30 cellular contexts compared by ENCODE assay signal in genomic region chr11:57276169-57276854, GRCh38. TPM values are rescaled to one million over a fixed set of nuclear protein-coding genes. Genes with fewer than 3 reads are reported as not detected.
DNase-seq lines count a peak whose midpoint lies in the region; ATAC-seq and TF ChIP-seq lines count a peak whose summit lies in the region.
"Had no signal": no experiment of that assay in that cellular context is flagged by ENCODE, and none has a peak within 500 bp of the region (broad histone marks: within the 10 kb centered on the region; RNA-seq: fewer than 3 reads in every experiment).

No MANE protein-coding gene starts in this region.

- no peak for ATAC-seq in GM18909 (IDR thresholded peaks at IDR 0.05; ENCODE audit: poor library complexity, unreplicated experiment)
- ATAC-seq: activated CD4-positive, alpha-beta T cell treated with anti-CD3 and anti-CD28 coated beads for 36 hours; CD8-positive, alpha-beta T cell; SK-N-SH treated with all-trans-retinoic acid at 6 μM for 48 hours had no signal

- H3K9me3 Mint-ChIP-seq in activated CD4-positive, alpha-beta memory T cell treated with anti-CD3 and anti-CD28 coated beads, Interleukin-2, amount 10 ng/mL, durations not matched to agents 7 days and 5 days = no peaks in the 10 kb centered on the region

- POLR2A ChIA-PET in activated CD4-positive, alpha-beta memory T cell treated with anti-CD3 and anti-CD28 coated beads, Interleukin-2, amount 10 ng/mL, durations not matched to agents 7 days and 5 days (lab: Charles Lee) = no interaction called here

- no peak overlapping the region for H3K9ac ChIP-seq in skeletal muscle tissue (ENCODE audit: low read depth in 1 of 3, low read length in 3 of 3)

- TF ChIP-seq CTCF in esophagus squamous epithelium (IDR thresholded peaks at IDR 0.05) = no peak

- H3K27me3 ChIP-seq in esophagus squamous epithelium (no peaks in the 10 kb centered on the region), skeletal muscle tissue (ENCODE audit: control insufficient read depth in 3 of 3, insufficient read depth in 3 of 3, low read length in 3 of 3) (no peaks in the 10 kb centered on the region)
- H3K27me3 ChIP-seq: ascending aorta, sigmoid colon had no signal

- H3K36me3 Mint-ChIP-seq in activated CD4-positive, alpha-beta memory T cell treated with anti-CD3 and anti-CD28 coated beads, Interleukin-2, amount 10 ng/mL, durations not matched to agents 7 days and 5 days (ENCODE audit: low read depth) = no peaks in the 10 kb centered on the region
- H3K36me3 Mint-ChIP-seq: activated naive CD8-positive, alpha-beta T cell treated with anti-CD3 and anti-CD28 coated beads, Interleukin-2, amount 10 ng/mL, durations not matched to agents 7 days and 5 days; CD8-positive, alpha-beta T cell had no signal

- H3K4me3 Mint-ChIP-seq in activated CD4-positive, alpha-beta memory T cell treated with anti-CD3 and anti-CD28 coated beads, Interleukin-2, amount 10 ng/mL, durations not matched to agents 7 days and 5 days = no peak overlapping the region
- H3K4me3 Mint-ChIP-seq: activated CD4-positive, alpha-beta T cell treated with anti-CD3 and anti-CD28 coated beads for 36 hours; activated naive CD8-positive, alpha-beta T cell treated with anti-CD3 and anti-CD28 coated beads, Interleukin-2, amount 10 ng/mL, durations not matched to agents 7 days and 5 days; CD8-positive, alpha-beta T cell; central memory CD8-positive, alpha-beta T cell; nephron progenitor cell had no signal

- peak; percentile 63 for DNase-seq in NCI-H2171 treated with DMSO at 0.1 percent for 48 hours (lab: John Stamatoyannopoulos, UW)
- DNase-seq in NCI-H2171 (lab: John Stamatoyannopoulos, UW) = no peak
- DNase-seq in NCI-H524 (lab: John Stamatoyannopoulos, UW) = peak; percentile 75 to 83
- DNase-seq in esophagus squamous epithelium (lab: John Stamatoyannopoulos, UW) = no peak
- DNase-seq in activated CD4-positive, alpha-beta memory T cell treated with anti-CD3 and anti-CD28 coated beads, Interleukin-2, amount 10 ng/mL, durations not matched to agents 7 days and 5 days = no peak
- DNase-seq in iPS-NIHi7 (ENCODE audit: extremely low spot score) = no peak
- DNase-seq: activated CD4-positive, alpha-beta T cell treated with anti-CD3 and anti-CD28 coated beads for 36 hours; activated CD8-positive, alpha-beta memory T cell treated with anti-CD3 and anti-CD28 coated beads for 24 hours; activated gamma-delta T cell; activated naive CD8-positive, alpha-beta T cell treated with anti-CD3 and anti-CD28 coated beads, Interleukin-2, amount 10 ng/mL, durations not matched to agents 7 days and 5 days; CD8-positive, alpha-beta T cell; DMS153; glutamatergic neuron; kidney; NCI-H1092; NCI-H187; NCI-H2227 treated with DMSO at 0.1 percent for 48 hours; NCI-H774; nephron progenitor cell; sigmoid colon; stimulated activated CD4-positive, alpha-beta T cell treated with anti-CD3 and anti-CD28 coated beads, Interleukin-15, amount 100 ng/mL, for 24 hours; stimulated activated naive CD4-positive, alpha-beta T cell; T-helper 2 cell had no signal

- intact Hi-C loops in esophagus squamous epithelium (cut with DNase I) = no loop called here

- H3K4me1 ChIP-seq in esophagus squamous epithelium (peaks cover 15 to 34% (median 15%) of the 10 kb centered on the region in 3 donors), skeletal muscle tissue (ENCODE audit: control insufficient read depth in 3 of 3, insufficient read depth in 3 of 3, low read length in 3 of 3) (peaks cover 9 to 16% (median 13%) of the 10 kb centered on the region in 3 donors)
- H3K4me1 ChIP-seq: ascending aorta had no signal

- CTCF ChIA-PET in activated CD4-positive, alpha-beta memory T cell treated with anti-CD3 and anti-CD28 coated beads, Interleukin-2, amount 10 ng/mL, durations not matched to agents 7 days and 5 days (lab: Charles Lee) = no interaction called here

- H3K27ac ChIP-seq in esophagus squamous epithelium = peak overlapping the region in 3 of 4 donors; percentile 9 to 87 (median 69)
- peak overlapping the region; percentile 68 for H3K27ac ChIP-seq in skeletal muscle tissue (ENCODE audit: low read depth, low read length)
- H3K27ac ChIP-seq: ascending aorta, thoracic aorta had no signal

- H3K27me3 Mint-ChIP-seq in activated CD4-positive, alpha-beta memory T cell treated with anti-CD3 and anti-CD28 coated beads, Interleukin-2, amount 10 ng/mL, durations not matched to agents 7 days and 5 days = peaks cover 31% of the 10 kb centered on the region

- 52 to 54% methylated on average over 1 of the region's 1 CpG for WGBS in esophagus squamous epithelium, 2 donors

- no peak overlapping the region for H3K27ac Mint-ChIP-seq in activated CD4-positive, alpha-beta memory T cell treated with anti-CD3 and anti-CD28 coated beads, Interleukin-2, amount 10 ng/mL, durations not matched to agents 7 days and 5 days
- H3K27ac Mint-ChIP-seq: activated CD4-positive, alpha-beta T cell treated with anti-CD3 and anti-CD28 coated beads for 36 hours; activated naive CD8-positive, alpha-beta T cell treated with anti-CD3 and anti-CD28 coated beads, Interleukin-2, amount 10 ng/mL, durations not matched to agents 7 days and 5 days; CD8-positive, alpha-beta T cell had no signal

- peaks cover 2% of the 10 kb centered on the region for H3K4me1 Mint-ChIP-seq in activated CD4-positive, alpha-beta memory T cell treated with anti-CD3 and anti-CD28 coated beads, Interleukin-2, amount 10 ng/mL, durations not matched to agents 7 days and 5 days

- H3K36me3 ChIP-seq in esophagus squamous epithelium (no peaks in the 10 kb centered on the region), skeletal muscle tissue (ENCODE audit: control insufficient read depth in 3 of 3, insufficient read depth in 3 of 3, low read length in 3 of 3) (no peaks in the 10 kb centered on the region)
- H3K36me3 ChIP-seq: ascending aorta, sigmoid colon, thoracic aorta had no signal

- H3K4me3 ChIP-seq in esophagus squamous epithelium = no peak overlapping the region
- no peak overlapping the region for H3K4me3 ChIP-seq in skeletal muscle tissue (ENCODE audit: low read length in 3 of 3)
- H3K4me3 ChIP-seq: ascending aorta, sigmoid colon, thoracic aorta had no signal

- H3K9me3 ChIP-seq in esophagus squamous epithelium = peaks cover 0 to 10% (median 8%) of the 10 kb centered on the region in 3 donors
- peaks cover 0 to 2% (median 0%) of the 10 kb centered on the region in 3 donors for H3K9me3 ChIP-seq in skeletal muscle tissue (ENCODE audit: control insufficient read depth in 3 of 3, low read length in 3 of 3)

- no peak for TF ChIP-seq POLR2A in esophagus squamous epithelium (IDR thresholded peaks at IDR 0.05)

RNA-seq across cellular contexts. Expression of gene APLNR, which starts 39.3 kb away (rescaled TPM):
- total RNA-seq in esophagus squamous epithelium (1 to 10 TPM in 1 of 4 donors, under 1 TPM in 3; 0.26 to 1.7 (median 0.34) TPM), skeletal muscle tissue (74.6 TPM)
- total RNA-seq in activated CD4-positive, alpha-beta memory T cell treated with anti-CD3 and anti-CD28 coated beads, Interleukin-2, amount 10 ng/mL, durations not matched to agents 7 days and 5 days = not detected
- total RNA-seq: activated CD4-positive, alpha-beta T cell treated with anti-CD3 and anti-CD28 coated beads for 36 hours; activated naive CD8-positive, alpha-beta T cell treated with anti-CD3 and anti-CD28 coated beads, Interleukin-2, amount 10 ng/mL, durations not matched to agents 7 days and 5 days; CD8-positive, alpha-beta T cell; H1 had no signal

RNA-seq across cellular contexts. Expression of gene TNKS1BP1, which starts 48.4 kb away (rescaled TPM):
- 100 to 1,000 TPM in 3 of 4 donors, 10 to 100 TPM in 1; 94.6 to 212 (median 124) TPM for total RNA-seq in esophagus squamous epithelium
- total RNA-seq in skeletal muscle tissue = 65.2 TPM
- 10 to 100 TPM in 1 of 2 experiments, 1 to 10 TPM in 1; 9.9 to 10.7 TPM for total RNA-seq in activated CD4-positive, alpha-beta memory T cell treated with anti-CD3 and anti-CD28 coated beads, Interleukin-2, amount 10 ng/mL, durations not matched to agents 7 days and 5 days

RNA-seq across cellular contexts. Expression of gene SSRP1, which starts 59.4 kb away (rescaled TPM):
- total RNA-seq in esophagus squamous epithelium = 10 to 100 TPM; 49.0 to 98.8 (median 81.3) TPM
- 38.6 TPM for total RNA-seq in skeletal muscle tissue
- total RNA-seq in activated CD4-positive, alpha-beta memory T cell treated with anti-CD3 and anti-CD28 coated beads, Interleukin-2, amount 10 ng/mL, durations not matched to agents 7 days and 5 days = 100 to 1,000 TPM; 135 to 137 TPM

Comparison
In these comparisons a context has a peak if more than half of its experiments do, and no peak if none do; other contexts are left out.
1. DNase-seq: peak in NCI-H2171 treated with DMSO at 0.1 percent for 48 hours (single experiment) and NCI-H524 (2 of 2); none in NCI-H2171 (single experiment), esophagus squamous epithelium (single experiment), activated CD4-positive, alpha-beta memory T cell treated with anti-CD3 and anti-CD28 coated beads, Interleukin-2, amount 10 ng/mL, durations not matched to agents 7 days and 5 days (single experiment) and iPS-NIHi7 (single experiment).
2. RNA of gene APLNR, which starts 39.3 kb away (total RNA-seq): 74.6 TPM in skeletal muscle tissue (single experiment); 0.26 to 1.7 TPM in esophagus squamous epithelium and not detected in activated CD4-positive, alpha-beta memory T cell treated with anti-CD3 and anti-CD28 coated beads, Interleukin-2, amount 10 ng/mL, durations not matched to agents 7 days and 5 days; every median in the first group is over 10 times any median in the second.